8 cellular contexts compared by ENCODE assay signal in the genomic region with DNA sequence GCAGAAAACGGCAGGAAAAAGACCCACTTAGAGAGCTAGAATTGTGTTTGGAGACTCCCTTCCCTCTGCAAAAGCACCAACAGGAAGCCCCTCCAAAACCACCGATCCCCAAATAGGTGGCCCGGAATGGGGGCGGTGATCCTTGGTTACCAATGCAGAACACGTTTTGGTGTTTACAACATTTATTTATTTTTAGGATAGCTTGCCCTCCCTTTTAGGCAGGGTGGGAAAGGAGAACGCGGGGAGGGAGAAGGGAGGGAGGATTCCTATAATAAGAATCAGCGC. TPM values are rescaled to one million over a fixed set of nuclear protein-coding genes. Genes with fewer than 3 reads are reported as not detected.
DNase-seq lines count a peak whose midpoint lies in the region; ATAC-seq and TF ChIP-seq lines count a peak whose summit lies in the region.

No MANE protein-coding gene starts in this region.

- no peaks in the 10 kb centered on the region for H3K36me3 Mint-ChIP-seq in CD14-positive monocyte

- H3K4me1 ChIP-seq in duodenal mucosa (ENCODE audit: control insufficient read depth in 1 of 2, insufficient read depth in 2 of 2, low read length in 2 of 2) = peaks cover 10 to 13% of the 10 kb centered on the region in 2 donors

- intact Hi-C loops in CD14-positive monocyte (cut with micrococcal nuclease) = no loop called here

- TF ChIP-seq RAD21 in neural cell (conservative IDR thresholded peaks at IDR 0.05) = no peak

- DNase-seq in AG08395 (ENCODE audit: low spot score) (peak; percentile 28), HFF-Myc (ENCODE audit: extremely low read depth, low read depth) (no peak), Ammon's horn (ENCODE audit: low spot score) (no peak), CD14-positive monocyte (ENCODE audit: low spot score) (no peak), NCI-H2171 (lab: John Stamatoyannopoulos, UW) (no peak)

- no peaks in the 10 kb centered on the region for H3F3A ChIP-seq in neural cell (ENCODE audit: insufficient read depth, low read length, poor library complexity, severe bottlenecking)

- H3K79me2 ChIP-seq in neural cell (replicated peaks; ENCODE audit: insufficient read depth, low read length) = no peaks in the 10 kb centered on the region

- no peak overlapping the region for H3K9ac ChIP-seq in duodenal mucosa (ENCODE audit: low read depth in 1 of 2, low read length in 2 of 2)
- H3K9ac ChIP-seq in neural cell (ENCODE audit: low read length) = peak overlapping the region; percentile 88

- H3K27me3 ChIP-seq in duodenal mucosa (ENCODE audit: control insufficient read depth in 1 of 2, insufficient read depth in 2 of 2, low read length in 2 of 2) = peaks cover 34 to 46% of the 10 kb centered on the region in 2 donors
- peaks cover 24% of the 10 kb centered on the region for H3K27me3 ChIP-seq in neural cell (ENCODE audit: insufficient read depth, low read depth, low read length)

- H3K4me2 ChIP-seq in neural cell (ENCODE audit: low read length) = peak overlapping the region; percentile 68

- TF ChIP-seq EP300 in neural cell (conservative IDR thresholded peaks at IDR 0.05; ENCODE audit: poor library complexity, severe bottlenecking) = no peak

- no peaks in the 10 kb centered on the region for H3K9me2 ChIP-seq in neural cell (ENCODE audit: insufficient read depth, low read length)

- H4K20me1 ChIP-seq in neural cell (ENCODE audit: insufficient read depth) = no peaks in the 10 kb centered on the region

- peak overlapping the region; percentile 94 for H2AFZ ChIP-seq in neural cell (ENCODE audit: low read depth, low read length)

- H3K9me3 Mint-ChIP-seq in CD14-positive monocyte = peaks cover 0 to 17% (median 4%) of the 10 kb centered on the region in 7 donors

- no peak overlapping the region for H3K27ac Mint-ChIP-seq in CD14-positive monocyte

- TF ChIP-seq CTCF in HFF-Myc (IDR thresholded peaks at IDR 0.05; ENCODE audit: low read depth, low read length, missing control alignments) (no peak), neural cell (IDR thresholded peaks at IDR 0.05; ENCODE audit: poor library complexity, severe bottlenecking) (no peak), CD14-positive monocyte (IDR thresholded peaks at IDR 0.05) (no peak)

- H3K27ac ChIP-seq in duodenal mucosa (ENCODE audit: low read depth, low read length) = no peak overlapping the region
- H3K27ac ChIP-seq in neural cell (ENCODE audit: low read length) = peak overlapping the region; percentile 85

- ATAC-seq in HG03571 (IDR thresholded peaks at IDR 0.05; ENCODE audit: unreplicated experiment) = no peak

- no peaks in the 10 kb centered on the region for H3K36me3 ChIP-seq in duodenal mucosa (ENCODE audit: control insufficient read depth in 1 of 2, insufficient read depth in 2 of 2, low read length in 2 of 2)
- no peaks in the 10 kb centered on the region for H3K36me3 ChIP-seq in neural cell (ENCODE audit: insufficient read depth, low read length)

- H3K4me3 ChIP-seq in HFF-Myc (replicated peaks; ENCODE audit: low read depth, low read length) (peak overlapping the region; percentile 31), duodenal mucosa (ENCODE audit: low read depth in 1 of 2, low read length in 2 of 2) (peak overlapping the region; percentile 30 to 32), neural cell (ENCODE audit: low read length) (peak overlapping the region; percentile 85)

- peaks cover 57 to 69% (median 58%) of the 10 kb centered on the region in 3 donors for H3K27me3 Mint-ChIP-seq in CD14-positive monocyte (ENCODE audit: low read depth in 3 of 3)

- H3K4me3 Mint-ChIP-seq in CD14-positive monocyte = peak overlapping the region in 1 of 2 donors; percentile 86

- no peaks in the 10 kb centered on the region for H3K9me3 ChIP-seq in duodenal mucosa (ENCODE audit: control insufficient read depth in 1 of 2, low read length in 2 of 2)
- H3K9me3 ChIP-seq in neural cell (ENCODE audit: low read length) = no peaks in the 10 kb centered on the region

- H3K4me1 Mint-ChIP-seq in CD14-positive monocyte = peaks cover 13% of the 10 kb centered on the region

TF ChIP-seq in neural cell, 6 proteins besides CTCF, POLR2A, EP300 and RAD21:
- TF ChIP-seq, protein P1, sequence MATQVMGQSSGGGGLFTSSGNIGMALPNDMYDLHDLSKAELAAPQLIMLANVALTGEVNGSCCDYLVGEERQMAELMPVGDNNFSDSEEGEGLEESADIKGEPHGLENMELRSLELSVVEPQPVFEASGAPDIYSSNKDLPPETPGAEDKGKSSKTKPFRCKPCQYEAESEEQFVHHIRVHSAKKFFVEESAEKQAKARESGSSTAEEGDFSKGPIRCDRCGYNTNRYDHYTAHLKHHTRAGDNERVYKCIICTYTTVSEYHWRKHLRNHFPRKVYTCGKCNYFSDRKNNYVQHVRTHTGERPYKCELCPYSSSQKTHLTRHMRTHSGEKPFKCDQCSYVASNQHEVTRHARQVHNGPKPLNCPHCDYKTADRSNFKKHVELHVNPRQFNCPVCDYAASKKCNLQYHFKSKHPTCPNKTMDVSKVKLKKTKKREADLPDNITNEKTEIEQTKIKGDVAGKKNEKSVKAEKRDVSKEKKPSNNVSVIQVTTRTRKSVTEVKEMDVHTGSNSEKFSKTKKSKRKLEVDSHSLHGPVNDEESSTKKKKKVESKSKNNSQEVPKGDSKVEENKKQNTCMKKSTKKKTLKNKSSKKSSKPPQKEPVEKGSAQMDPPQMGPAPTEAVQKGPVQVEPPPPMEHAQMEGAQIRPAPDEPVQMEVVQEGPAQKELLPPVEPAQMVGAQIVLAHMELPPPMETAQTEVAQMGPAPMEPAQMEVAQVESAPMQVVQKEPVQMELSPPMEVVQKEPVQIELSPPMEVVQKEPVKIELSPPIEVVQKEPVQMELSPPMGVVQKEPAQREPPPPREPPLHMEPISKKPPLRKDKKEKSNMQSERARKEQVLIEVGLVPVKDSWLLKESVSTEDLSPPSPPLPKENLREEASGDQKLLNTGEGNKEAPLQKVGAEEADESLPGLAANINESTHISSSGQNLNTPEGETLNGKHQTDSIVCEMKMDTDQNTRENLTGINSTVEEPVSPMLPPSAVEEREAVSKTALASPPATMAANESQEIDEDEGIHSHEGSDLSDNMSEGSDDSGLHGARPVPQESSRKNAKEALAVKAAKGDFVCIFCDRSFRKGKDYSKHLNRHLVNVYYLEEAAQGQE (IDR thresholded peaks at IDR 0.05; ENCODE audit: borderline replicate concordance) = no peak
- TF ChIP-seq SMC3 (conservative IDR thresholded peaks at IDR 0.05; ENCODE audit: poor library complexity) (no peak), TAF1 (IDR thresholded peaks at IDR 0.05; ENCODE audit: low read depth) (no peak), MXI1 (conservative IDR thresholded peaks at IDR 0.05; ENCODE audit: poor library complexity, severe bottlenecking) (no peak), POLR2AphosphoS5 (IDR thresholded peaks at IDR 0.05) (no peak), EZH2 (IDR thresholded peaks at IDR 0.05; ENCODE audit: borderline replicate concordance, insufficient read depth, low read length, poor library complexity, severe bottlenecking) (no peak)

RNA-seq across cellular contexts. Expression of a gene that starts 0.6 kb away (rescaled TPM):
- polyA plus RNA-seq in neural cell = 14.2 and 15.3 TPM in 2 replicates
- 72.8 and 77.2 TPM in 2 replicates for polyA minus RNA-seq in neural cell
- polyA plus RNA-seq in CD14-positive monocyte = not detected

Comparison
In these comparisons a context has a peak if more than half of its experiments do, and no peak if none do; other contexts are left out.
1. H3K4me3 ChIP-seq: peak in every context shown above with its lines; median percentile 85 in neural cell; 31 in HFF-Myc; 31 in duodenal mucosa.
2. RNA of a gene that starts 0.6 kb away (polyA plus RNA-seq): 14.2 to 15.3 TPM in neural cell; not detected in CD14-positive monocyte; every median in the first group is over 10 times any median in the second.